In genomic region chr12:30002677-30003076, GRCh38 we compare ENCODE assay signal across 1 cellular context.
TF ChIP-seq lines count a peak whose summit lies in the region.

No MANE protein-coding gene starts in this region.

TF ChIP-seq in GM23338, 12 proteins besides CTCF, POLR2A, EP300 and RAD21 (continued from another document):
- TF ChIP-seq, protein P1, sequence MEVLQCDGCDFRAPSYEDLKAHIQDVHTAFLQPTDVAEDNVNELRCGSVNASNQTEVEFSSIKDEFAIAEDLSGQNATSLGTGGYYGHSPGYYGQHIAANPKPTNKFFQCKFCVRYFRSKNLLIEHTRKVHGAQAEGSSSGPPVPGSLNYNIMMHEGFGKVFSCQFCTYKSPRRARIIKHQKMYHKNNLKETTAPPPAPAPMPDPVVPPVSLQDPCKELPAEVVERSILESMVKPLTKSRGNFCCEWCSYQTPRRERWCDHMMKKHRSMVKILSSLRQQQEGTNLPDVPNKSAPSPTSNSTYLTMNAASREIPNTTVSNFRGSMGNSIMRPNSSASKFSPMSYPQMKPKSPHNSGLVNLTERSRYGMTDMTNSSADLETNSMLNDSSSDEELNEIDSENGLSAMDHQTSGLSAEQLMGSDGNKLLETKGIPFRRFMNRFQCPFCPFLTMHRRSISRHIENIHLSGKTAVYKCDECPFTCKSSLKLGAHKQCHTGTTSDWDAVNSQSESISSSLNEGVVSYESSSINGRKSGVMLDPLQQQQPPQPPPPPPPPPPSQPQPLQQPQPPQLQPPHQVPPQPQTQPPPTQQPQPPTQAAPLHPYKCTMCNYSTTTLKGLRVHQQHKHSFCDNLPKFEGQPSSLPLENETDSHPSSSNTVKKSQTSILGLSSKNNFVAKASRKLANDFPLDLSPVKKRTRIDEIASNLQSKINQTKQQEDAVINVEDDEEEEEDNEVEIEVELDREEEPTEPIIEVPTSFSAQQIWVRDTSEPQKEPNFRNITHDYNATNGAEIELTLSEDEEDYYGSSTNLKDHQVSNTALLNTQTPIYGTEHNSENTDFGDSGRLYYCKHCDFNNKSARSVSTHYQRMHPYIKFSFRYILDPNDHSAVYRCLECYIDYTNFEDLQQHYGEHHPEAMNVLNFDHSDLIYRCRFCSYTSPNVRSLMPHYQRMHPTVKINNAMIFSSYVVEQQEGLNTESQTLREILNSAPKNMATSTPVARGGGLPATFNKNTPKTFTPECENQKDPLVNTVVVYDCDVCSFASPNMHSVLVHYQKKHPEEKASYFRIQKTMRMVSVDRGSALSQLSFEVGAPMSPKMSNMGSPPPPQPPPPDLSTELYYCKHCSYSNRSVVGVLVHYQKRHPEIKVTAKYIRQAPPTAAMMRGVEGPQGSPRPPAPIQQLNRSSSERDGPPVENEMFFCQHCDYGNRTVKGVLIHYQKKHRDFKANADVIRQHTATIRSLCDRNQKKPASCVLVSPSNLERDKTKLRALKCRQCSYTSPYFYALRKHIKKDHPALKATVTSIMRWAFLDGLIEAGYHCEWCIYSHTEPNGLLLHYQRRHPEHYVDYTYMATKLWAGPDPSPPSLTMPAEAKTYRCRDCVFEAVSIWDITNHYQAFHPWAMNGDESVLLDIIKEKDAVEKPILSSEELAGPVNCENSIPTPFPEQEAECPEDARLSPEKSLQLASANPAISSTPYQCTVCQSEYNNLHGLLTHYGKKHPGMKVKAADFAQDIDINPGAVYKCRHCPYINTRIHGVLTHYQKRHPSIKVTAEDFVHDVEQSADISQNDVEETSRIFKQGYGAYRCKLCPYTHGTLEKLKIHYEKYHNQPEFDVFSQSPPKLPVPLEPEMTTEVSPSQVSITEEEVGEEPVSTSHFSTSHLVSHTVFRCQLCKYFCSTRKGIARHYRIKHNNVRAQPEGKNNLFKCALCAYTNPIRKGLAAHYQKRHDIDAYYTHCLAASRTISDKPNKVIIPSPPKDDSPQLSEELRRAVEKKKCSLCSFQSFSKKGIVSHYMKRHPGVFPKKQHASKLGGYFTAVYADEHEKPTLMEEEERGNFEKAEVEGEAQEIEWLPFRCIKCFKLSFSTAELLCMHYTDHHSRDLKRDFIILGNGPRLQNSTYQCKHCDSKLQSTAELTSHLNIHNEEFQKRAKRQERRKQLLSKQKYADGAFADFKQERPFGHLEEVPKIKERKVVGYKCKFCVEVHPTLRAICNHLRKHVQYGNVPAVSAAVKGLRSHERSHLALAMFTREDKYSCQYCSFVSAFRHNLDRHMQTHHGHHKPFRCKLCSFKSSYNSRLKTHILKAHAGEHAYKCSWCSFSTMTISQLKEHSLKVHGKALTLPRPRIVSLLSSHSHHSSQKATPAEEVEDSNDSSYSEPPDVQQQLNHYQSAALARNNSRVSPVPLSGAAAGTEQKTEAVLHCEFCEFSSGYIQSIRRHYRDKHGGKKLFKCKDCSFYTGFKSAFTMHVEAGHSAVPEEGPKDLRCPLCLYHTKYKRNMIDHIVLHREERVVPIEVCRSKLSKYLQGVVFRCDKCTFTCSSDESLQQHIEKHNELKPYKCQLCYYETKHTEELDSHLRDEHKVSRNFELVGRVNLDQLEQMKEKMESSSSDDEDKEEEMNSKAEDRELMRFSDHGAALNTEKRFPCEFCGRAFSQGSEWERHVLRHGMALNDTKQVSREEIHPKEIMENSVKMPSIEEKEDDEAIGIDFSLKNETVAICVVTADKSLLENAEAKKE (CRISPR knock-in tag; IDR thresholded peaks at IDR 0.05) = no peak
- no peak for TF ChIP-seq NANOG (IDR thresholded peaks at IDR 0.05; ENCODE audit: borderline replicate concordance)
- TF ChIP-seq JUNB (IDR thresholded peaks at IDR 0.05; ENCODE audit: unreplicated experiment) = no peak
- TF ChIP-seq ZNF114 (CRISPR knock-in tag; IDR thresholded peaks at IDR 0.05) = no peak
- no peak for TF ChIP-seq ZNF331 (CRISPR knock-in tag; IDR thresholded peaks at IDR 0.05; ENCODE audit: low read depth)
- TF ChIP-seq STAT1 (IDR thresholded peaks at IDR 0.05; ENCODE audit: unreplicated experiment) = no peak
